Comparison of ENCODE assay signal across 10 cellular contexts in the genomic region with DNA sequence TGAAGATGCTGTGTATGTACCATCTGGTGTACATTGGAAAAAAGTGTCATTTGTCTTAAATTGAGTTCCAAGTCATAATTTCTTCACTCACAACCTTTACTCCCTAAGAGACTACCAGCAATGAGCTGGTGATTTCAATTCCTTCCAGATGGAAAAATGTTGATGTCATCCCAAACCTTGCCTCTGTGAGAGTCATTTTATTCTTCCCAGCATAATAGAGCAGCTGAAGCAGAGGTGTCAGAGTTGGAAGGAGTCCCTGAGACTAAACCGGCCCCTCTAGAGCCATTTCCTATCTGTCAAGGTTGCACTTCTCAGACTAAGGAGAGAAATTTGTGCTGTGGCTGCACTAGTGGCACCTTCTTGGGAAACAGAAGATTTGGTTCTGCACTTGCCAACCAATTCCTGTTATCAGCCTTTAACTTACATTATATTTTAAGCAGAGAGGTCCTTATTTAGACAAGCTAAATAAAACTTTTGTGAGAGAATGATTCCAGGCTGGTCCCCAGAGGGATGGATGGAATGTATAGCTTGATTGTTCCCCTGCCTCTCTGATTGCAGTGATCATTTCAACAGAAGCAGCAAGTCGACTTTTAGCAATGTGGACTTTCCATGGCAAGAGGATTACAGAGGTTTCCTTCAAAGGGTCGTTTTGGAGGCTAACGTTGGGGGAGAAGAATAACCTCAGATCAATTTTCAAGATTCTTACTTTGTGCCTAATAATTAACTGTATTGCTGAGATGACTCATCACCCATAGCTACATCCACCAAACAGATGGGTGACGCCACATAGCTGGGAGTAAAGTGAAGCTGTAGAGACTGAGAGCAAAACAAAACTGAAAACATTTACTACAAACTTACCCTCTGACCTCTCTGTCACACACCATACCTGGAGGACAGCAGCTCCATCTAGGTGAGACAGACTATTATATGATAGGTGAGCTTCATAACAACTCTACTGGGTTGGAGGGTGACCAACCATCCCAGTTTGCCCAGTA.
DNase-seq lines count a peak whose midpoint lies in the region; ATAC-seq and TF ChIP-seq lines count a peak whose summit lies in the region.
"Had no signal": no experiment of that assay in that cellular context is flagged by ENCODE, and none has a peak within 500 bp of the region (broad histone marks: within the 10 kb centered on the region; RNA-seq: fewer than 3 reads in every experiment).

No MANE protein-coding gene starts in this region.

- peaks cover 13% of the 10 kb centered on the region for H3K9me3 Mint-ChIP-seq in osteocyte (ENCODE audit: unreplicated experiment)
- H3K9me3 Mint-ChIP-seq: central memory CD8-positive, alpha-beta T cell had no signal

- peak; percentile 7 for DNase-seq in RWPE1 (ENCODE audit: low spot score)
- no peak for DNase-seq in osteocyte (ENCODE audit: extremely low spot score, unreplicated experiment)
- no peak for DNase-seq in GM10266 (ENCODE audit: extremely low spot score)
- DNase-seq in MV-4-11 (lab: John Stamatoyannopoulos, UW) = no peak
- DNase-seq in cerebellum (ENCODE audit: low spot score) = no peak
- no peak for DNase-seq in posterior cingulate gyrus

- peaks cover 7% of the 10 kb centered on the region for H3K36me3 Mint-ChIP-seq in osteocyte (ENCODE audit: unreplicated experiment)

- intact Hi-C loops in posterior cingulate gyrus (cut with DNase I) = no loop called here

- no peak overlapping the region for H3K27ac ChIP-seq in RWPE1
- H3K27ac ChIP-seq: HL-60 had no signal

- ATAC-seq in GM18907 (IDR thresholded peaks at IDR 0.05; ENCODE audit: unreplicated experiment) = peak; percentile 100
- ATAC-seq in HG02798 (IDR thresholded peaks at IDR 0.05; ENCODE audit: poor library complexity, unreplicated experiment) = peak; percentile 99

- TF ChIP-seq CTCF in RWPE1 (conservative IDR thresholded peaks at IDR 0.05; ENCODE audit: low read depth) (no peak), osteocyte (IDR thresholded peaks at IDR 0.05) (no peak), GM10266 (IDR thresholded peaks at IDR 0.05; ENCODE audit: control insufficient read depth, insufficient read depth, low read depth, missing control alignments) (no peak)

- CTCF ChIA-PET in RWPE1 (lab: Yijun Ruan, JAX) = no interaction called here

- no peaks in the 10 kb centered on the region for H3K27me3 Mint-ChIP-seq in osteocyte (ENCODE audit: unreplicated experiment)
- H3K27me3 Mint-ChIP-seq: central memory CD8-positive, alpha-beta T cell had no signal

- POLR2A ChIA-PET in RWPE1 (lab: Yijun Ruan, JAX; ENCODE audit: low non-redundant PET) = no interaction called here

- no peak overlapping the region for H3K4me3 Mint-ChIP-seq in osteocyte (ENCODE audit: unreplicated experiment)
- H3K4me3 Mint-ChIP-seq: central memory CD8-positive, alpha-beta T cell had no signal

- H3K4me1 Mint-ChIP-seq in osteocyte (ENCODE audit: unreplicated experiment) = peaks cover 15% of the 10 kb centered on the region
- H3K4me1 Mint-ChIP-seq: central memory CD8-positive, alpha-beta T cell had no signal

- H3K27ac Mint-ChIP-seq in osteocyte (ENCODE audit: unreplicated experiment) = peak overlapping the region; percentile 6
